ENCODE assay signal across 11 cellular contexts in genomic region chr2:171652411-171652775, GRCh38. TPM values are rescaled to one million over a fixed set of nuclear protein-coding genes. Genes with fewer than 3 reads are reported as not detected.
DNase-seq lines count a peak whose midpoint lies in the region; ATAC-seq and TF ChIP-seq lines count a peak whose summit lies in the region.
"Had no signal": no experiment of that assay in that cellular context is flagged by ENCODE, and none has a peak within 500 bp of the region (broad histone marks: within the 10 kb centered on the region; RNA-seq: fewer than 3 reads in every experiment).

No MANE protein-coding gene starts in this region.

- CTCF ChIA-PET in OCI-LY7 (lab: Charles Lee; ENCODE audit: unreplicated experiment), result no interaction called here
- CTCF ChIA-PET in CD4-positive, alpha-beta memory T cell (lab: Charles Lee; ENCODE audit: partially characterized antibody), result no interaction called here

- H3K27ac Mint-ChIP-seq in CD4-positive, alpha-beta memory T cell, result no peak overlapping the region

- no peak overlapping the region for H3K4me3 Mint-ChIP-seq in CD4-positive, alpha-beta memory T cell

- no peak for DNase-seq in activated CD4-positive, CD25-positive, alpha-beta regulatory T cell (lab: John Stamatoyannopoulos, UW)
- DNase-seq in RPMI7951 (ENCODE audit: low read depth), result peak; percentile 71
- DNase-seq in smooth muscle cell (lab: John Stamatoyannopoulos, UW; ENCODE audit: unreplicated experiment), result no peak
- no peak for DNase-seq in OCI-LY7 (ENCODE audit: low spot score)
- DNase-seq in CD4-positive, alpha-beta memory T cell, result no peak
- no peak for DNase-seq in epidermal melanocyte (ENCODE audit: insufficient read length, low spot score)
- DNase-seq: activated T-cell treated with anti-CD3 and anti-CD28 coated beads for 4 hours, NCI-H1436 treated with DMSO at 0.1 percent for 48 hours had no signal

- no peak overlapping the region for H3K4me3 ChIP-seq in smooth muscle cell
- H3K4me3 ChIP-seq in OCI-LY7 (ENCODE audit: low read depth, low read length, poor library complexity, severe bottlenecking), result no peak overlapping the region
- no peak overlapping the region for H3K4me3 ChIP-seq in CD4-positive, alpha-beta memory T cell (ENCODE audit: low read length in 2 of 2)

- H3K9me3 ChIP-seq in smooth muscle cell (replicated peaks; ENCODE audit: low read depth), result no peaks in the 10 kb centered on the region
- H3K9me3 ChIP-seq in OCI-LY7 (ENCODE audit: low read length), result peaks cover 27% of the 10 kb centered on the region; the same call in 1 of the 2 replicates
- no peaks in the 10 kb centered on the region for H3K9me3 ChIP-seq in CD4-positive, alpha-beta memory T cell (ENCODE audit: control insufficient read depth in 1 of 2, low read length in 2 of 2)

- H3K4me2 ChIP-seq in smooth muscle cell, result no peak overlapping the region
- no peak overlapping the region for H3K4me2 ChIP-seq in OCI-LY7 (ENCODE audit: low read length)

- H2AFZ ChIP-seq in smooth muscle cell (ENCODE audit: low read depth), result no peak overlapping the region
- H2AFZ ChIP-seq in OCI-LY7 (ENCODE audit: low read length), result no peak overlapping the region

- H3K27me3 Mint-ChIP-seq in CD4-positive, alpha-beta memory T cell, result peaks cover 41 to 43% of the 10 kb centered on the region in 2 donors

- no peaks in the 10 kb centered on the region for H3F3A ChIP-seq in smooth muscle cell (ENCODE audit: low read depth)

- intact Hi-C loops in OCI-LY7 (cut with micrococcal nuclease; ENCODE audit: unreplicated experiment), result no loop called here
- intact Hi-C loops in CD4-positive, alpha-beta memory T cell (cut with micrococcal nuclease), result no loop called here

- no peaks in the 10 kb centered on the region for H4K20me1 ChIP-seq in smooth muscle cell (ENCODE audit: low read depth)
- H4K20me1 ChIP-seq in OCI-LY7 (ENCODE audit: insufficient read depth, low read length), result no peaks in the 10 kb centered on the region

- no peaks in the 10 kb centered on the region for H3K79me2 ChIP-seq in smooth muscle cell (ENCODE audit: low read depth)
- no peaks in the 10 kb centered on the region for H3K79me2 ChIP-seq in OCI-LY7 (ENCODE audit: insufficient read depth, low read depth, low read length)

- POLR2A ChIA-PET in OCI-LY7 (lab: Charles Lee), result no interaction called here
- POLR2A ChIA-PET in CD4-positive, alpha-beta memory T cell (lab: Charles Lee; ENCODE audit: partially characterized antibody), result no interaction called here

- no TSS peak for BruUV-seq in OCI-LY7 (replicated peaks; lab: Mats Ljungman, UMichigan)

- peak overlapping the region; percentile 34 for H3K9ac ChIP-seq in smooth muscle cell (ENCODE audit: low read depth)

- no peaks in the 10 kb centered on the region for H3K36me3 ChIP-seq in smooth muscle cell (ENCODE audit: low read depth)
- peaks cover 13% of the 10 kb centered on the region; the same call in 1 of the 2 replicates for H3K36me3 ChIP-seq in OCI-LY7 (ENCODE audit: insufficient read depth, low read length)
- no peaks in the 10 kb centered on the region for H3K36me3 ChIP-seq in CD4-positive, alpha-beta memory T cell (ENCODE audit: insufficient read depth, low read length)

- TF ChIP-seq CTCF in smooth muscle cell (IDR thresholded peaks at IDR 0.05; ENCODE audit: borderline replicate concordance, insufficient read depth, poor library complexity, severe bottlenecking) (no peak), OCI-LY7 (conservative IDR thresholded peaks at IDR 0.05; ENCODE audit: low read length) (no peak)

- H3K4me1 Mint-ChIP-seq in CD4-positive, alpha-beta memory T cell, result no peaks in the 10 kb centered on the region

- H3K27me3 ChIP-seq in smooth muscle cell (ENCODE audit: low read depth), result no peaks in the 10 kb centered on the region
- peaks cover 6% of the 10 kb centered on the region for H3K27me3 ChIP-seq in CD4-positive, alpha-beta memory T cell (ENCODE audit: insufficient read depth, low read length)

- peaks cover 0 to 62% (median 30%) of the 10 kb centered on the region in 8 donors for H3K9me3 Mint-ChIP-seq in CD4-positive, alpha-beta memory T cell

- peak; percentile 33 to 35 for ATAC-seq in activated CD4-positive, CD25-positive, alpha-beta regulatory T cell treated with anti-CD3 and anti-CD28 coated beads, Interleukin-2, amount 50 U/mL, for 24 hours
- ATAC-seq in HG02759 (IDR thresholded peaks at IDR 0.05; ENCODE audit: unreplicated experiment), result peak; percentile 91
- ATAC-seq: SK-N-SH treated with all-trans-retinoic acid at 6 μM for 48 hours had no signal

- H3K27ac ChIP-seq in smooth muscle cell (ENCODE audit: low read depth), result peak overlapping the region; percentile 78
- H3K27ac ChIP-seq in OCI-LY7 (ENCODE audit: low read depth, low read length, poor library complexity, severe bottlenecking), result no peak overlapping the region
- H3K27ac ChIP-seq in CD4-positive, alpha-beta memory T cell (ENCODE audit: low read depth, low read length), result no peak overlapping the region

- H3K4me1 ChIP-seq in smooth muscle cell (ENCODE audit: low read depth) (no peaks in the 10 kb centered on the region), OCI-LY7 (ENCODE audit: insufficient read depth, low read length, poor library complexity, severe bottlenecking) (peaks cover 33% of the 10 kb centered on the region)
- no peaks in the 10 kb centered on the region for H3K4me1 ChIP-seq in CD4-positive, alpha-beta memory T cell (ENCODE audit: insufficient read depth, low read length)

- no peaks in the 10 kb centered on the region for H3K9me2 ChIP-seq in OCI-LY7 (ENCODE audit: insufficient read depth, low read length)

- H3K36me3 Mint-ChIP-seq in CD4-positive, alpha-beta memory T cell, result no peaks in the 10 kb centered on the region

RNA-seq across cellular contexts. Expression of gene DYNC1I2, which starts 34.9 kb away (rescaled TPM):
- total RNA-seq in RPMI7951 (2014; rRNA removed; shearing (Covaris generic)), result 127 and 178 TPM in 2 replicates
- total RNA-seq in smooth muscle cell (205 and 236 TPM in 2 replicates), OCI-LY7 (2022) (58.5 and 60.1 TPM in 2 replicates)
- 66.1 and 75.4 TPM in 2 replicates for polyA plus RNA-seq in smooth muscle cell
- 42.3 and 57.8 TPM in 2 replicates for total RNA-seq in OCI-LY7 (2014; rRNA removed; shearing (Covaris generic))
- 10 to 100 TPM; 50.2 to 50.3 TPM for total RNA-seq in CD4-positive, alpha-beta memory T cell
- polyA plus RNA-seq in CD4-positive, alpha-beta memory T cell, result 10 to 100 TPM; 31.2 to 35.9 TPM
